14 cellular contexts compared by ENCODE assay signal in genomic region chr15:70752142-70752754, GRCh38. TPM values are rescaled to one million over a fixed set of nuclear protein-coding genes. Genes with fewer than 3 reads are reported as not detected.
DNase-seq lines count a peak whose midpoint lies in the region; ATAC-seq and TF ChIP-seq lines count a peak whose summit lies in the region.
"Had no signal": no experiment of that assay in that cellular context is flagged by ENCODE, and none has a peak within 500 bp of the region (broad histone marks: within the 10 kb centered on the region; RNA-seq: fewer than 3 reads in every experiment).

No MANE protein-coding gene starts in this region.

- H3K4ac ChIP-seq in IMR-90 (ENCODE audit: low read depth, low read length): no peak overlapping the region

- H3K27me3 ChIP-seq in IMR-90 (ENCODE audit: control insufficient read depth, insufficient read depth, low read length) (no peaks in the 10 kb centered on the region), testis (no peaks in the 10 kb centered on the region)
- H3K27me3 ChIP-seq: SJSA1 had no signal

- H3K9ac ChIP-seq in IMR-90 (ENCODE audit: low read depth, low read length): no peak overlapping the region

- ATAC-seq in IMR-90 (ENCODE audit: low read depth): no peak; the same call in 1 of the 2 replicates
- ATAC-seq in left colon: peak; percentile 86
- no peak for ATAC-seq in GM21526 (IDR thresholded peaks at IDR 0.05; ENCODE audit: low FRiP score, unreplicated experiment)
- ATAC-seq: HCT116; stimulated activated naive CD8-positive, alpha-beta T cell treated with anti-CD3 and anti-CD28 coated beads, Interleukin-15, Interleukin-2, amounts not matched to agents 100 U/mL and 50 U/mL, for 24 hours had no signal

- H2BK120ac ChIP-seq in IMR-90 (ENCODE audit: low read depth, low read length): no peak overlapping the region

- no peak for TF ChIP-seq RAD21 in IMR-90 (IDR thresholded peaks at IDR 0.05; ENCODE audit: low read length)

- H2AK9ac ChIP-seq in IMR-90 (replicated peaks; ENCODE audit: low read depth, low read length, poor library complexity): no peak overlapping the region

- TF ChIP-seq CTCF in IMR-90 (conservative IDR thresholded peaks at IDR 0.05; ENCODE audit: low read depth, low read length): no peak
- no peak for TF ChIP-seq CTCF in testis (IDR thresholded peaks at IDR 0.05)

- H4K8ac ChIP-seq in IMR-90 (ENCODE audit: low read depth in 2 of 2, low read length in 2 of 2): no peak overlapping the region

- no peak overlapping the region for H3K18ac ChIP-seq in IMR-90 (ENCODE audit: low read depth, low read length)

- H3K27ac ChIP-seq in IMR-90 (ENCODE audit: insufficient read depth, low read length) (no peak overlapping the region), testis (peak overlapping the region; percentile 42 to 74)
- H3K27ac ChIP-seq: prostate gland, SJSA1 had no signal

- no peak overlapping the region for H2BK20ac ChIP-seq in IMR-90 (ENCODE audit: low read depth, low read length)

- H3K4me3 ChIP-seq in IMR-90 (ENCODE audit: insufficient read depth, low read depth, low read length): no peak overlapping the region
- H3K4me3 ChIP-seq in testis: no peak overlapping the region
- H3K4me3 ChIP-seq: prostate gland, SJSA1 had no signal

- H4K91ac ChIP-seq in IMR-90 (ENCODE audit: insufficient read depth, low read depth, low read length): no peak overlapping the region

- H3K23ac ChIP-seq in IMR-90 (ENCODE audit: low read depth, low read length): no peak overlapping the region

- H2AFZ ChIP-seq in IMR-90 (replicated peaks; ENCODE audit: low read length, poor library complexity): no peak overlapping the region

- intact Hi-C loops in IMR-90 (cut with micrococcal nuclease): no loop called here
- intact Hi-C loops in left colon (cut with DNase I, micrococcal nuclease): no loop called here
- intact Hi-C loops in testis (cut with DNase I; ENCODE audit: low total_unique reads): no loop called here

- TF ChIP-seq POLR2A in IMR-90 (IDR thresholded peaks at IDR 0.05; ENCODE audit: low read depth, low read length) (no peak), testis (IDR thresholded peaks at IDR 0.05) (no peak)

- no peak overlapping the region for H2BK5ac ChIP-seq in IMR-90 (ENCODE audit: low read depth, low read length, poor library complexity, severe bottlenecking)

- in situ Hi-C loops in IMR-90 (cut with MboI; ENCODE audit: low sequenced_read_pairs): no loop called here

- dilution Hi-C loops in IMR-90 (cut with HindIII; ENCODE audit: low sequenced_read_pairs, unreplicated experiment): no loop called here

- CTCF ChIA-PET in IMR-90 (lab: Yijun Ruan, JAX): interaction anchor here (0.7 kb wide), 2 partner anchors 18 to 69 kb away, joined by 5 to 6 read pairs; no protein-coding TSS in a partner anchor

- no peak for DNase-seq in IMR-90
- peak; percentile 73 for DNase-seq in brain pericyte (ENCODE audit: low read depth, low spot score)
- DNase-seq in left colon: peak; percentile 27 to 51
- peak; percentile 77 for DNase-seq in testis
- no peak for DNase-seq in activated CD4-positive, CD25-positive, alpha-beta regulatory T cell treated with anti-CD3 and anti-CD28 coated beads, Interleukin-2, amount 50 U/mL, for 72 hours
- no peak for DNase-seq in anterior cingulate cortex (lab: John Stamatoyannopoulos, UW)
- no peak for DNase-seq in DMS79 treated with DMSO at 0.1 percent for 48 hours (lab: John Stamatoyannopoulos, UW)
- DNase-seq: NCI-H2107; NCI-H774; stimulated activated naive CD8-positive, alpha-beta T cell treated with anti-CD3 and anti-CD28 coated beads, Interleukin-15, Interleukin-2, amounts not matched to agents 100 U/mL and 50 U/mL, for 24 hours had no signal

- H3K4me2 ChIP-seq in IMR-90 (ENCODE audit: low read depth, low read length): no peak overlapping the region

- H3K14ac ChIP-seq in IMR-90 (replicated peaks; ENCODE audit: low read depth, low read length): 0 out of 2 replicates have a peak overlapping the region, but pooled peaks have one; percentile 25

- H3K4me1 ChIP-seq in IMR-90 (ENCODE audit: control insufficient read depth, insufficient read depth, low read length): peaks cover 6% of the 10 kb centered on the region
- peaks cover 13% of the 10 kb centered on the region for H3K4me1 ChIP-seq in testis
- H3K4me1 ChIP-seq: prostate gland, SJSA1 had no signal

- H3K9me3 ChIP-seq in IMR-90 (ENCODE audit: control insufficient read depth, insufficient read depth, low read length) (no peaks in the 10 kb centered on the region), testis (no peaks in the 10 kb centered on the region)
- H3K9me3 ChIP-seq: prostate gland, SJSA1 had no signal

- H3K36me3 ChIP-seq in IMR-90 (ENCODE audit: control insufficient read depth, insufficient read depth, low read length) (no peaks in the 10 kb centered on the region), testis (ENCODE audit: low read depth, missing control alignments) (no peaks in the 10 kb centered on the region)
- H3K36me3 ChIP-seq: prostate gland had no signal

- peaks cover 14% of the 10 kb centered on the region for H3K9me1 ChIP-seq in IMR-90 (ENCODE audit: insufficient read depth, low read length)

- POLR2A ChIA-PET in IMR-90 (lab: Charles Lee; ENCODE audit: unreplicated experiment): no interaction called here

- H4K5ac ChIP-seq in IMR-90 (ENCODE audit: low read depth, low read length): no peak overlapping the region

- H3K56ac ChIP-seq in IMR-90 (ENCODE audit: extremely low read depth, insufficient read depth, low read length): no peak overlapping the region

- no peak overlapping the region for H2BK15ac ChIP-seq in IMR-90 (ENCODE audit: low read depth, low read length)

- no peak overlapping the region for H2AK5ac ChIP-seq in IMR-90 (ENCODE audit: low read depth, low read length)

- H4K20me1 ChIP-seq in IMR-90 (ENCODE audit: insufficient read depth, low read length): peaks cover 39% of the 10 kb centered on the region

- no TSS peak for BruUV-seq in IMR-90 (replicated peaks; lab: Mats Ljungman, UMichigan)

- no CpG with 5 or more reads among the region's 9 CpGs for WGBS in IMR-90 (ENCODE audit: extremely low coverage in 2 of 2, insufficient read length in 1 of 2), 2 experiments
- 58 to 69% methylated on average over 9 of the region's 9 CpGs for WGBS in testis, 2 donors

- peaks cover 9 to 49% of the 10 kb centered on the region in 2 experiments for H3K79me1 ChIP-seq in IMR-90 (ENCODE audit: low read depth in 1 of 2, low read length in 2 of 2)

TF ChIP-seq in IMR-90, 13 proteins besides CTCF, POLR2A, EP300 and RAD21:
- TF ChIP-seq MAZ (IDR thresholded peaks at IDR 0.05; ENCODE audit: borderline replicate concordance, low read depth, low read length) (no peak), USF2 (IDR thresholded peaks at IDR 0.05; ENCODE audit: low read depth, low read length) (no peak), SMC3 (IDR thresholded peaks at IDR 0.05; ENCODE audit: low read depth, low read length) (no peak), MAFK (IDR thresholded peaks at IDR 0.05; ENCODE audit: low read depth, low read length) (no peak), CEBPB (IDR thresholded peaks at IDR 0.05; ENCODE audit: low read depth, low read length) (no peak), CHD1 (IDR thresholded peaks at IDR 0.05; ENCODE audit: low read depth, low read length) (no peak), NFE2L2 (IDR thresholded peaks at IDR 0.05; ENCODE audit: low read depth, low read length) (no peak), RCOR1 (IDR thresholded peaks at IDR 0.05; ENCODE audit: insufficient replicate concordance, low read length) (no peak), FOS (IDR thresholded peaks at IDR 0.05; ENCODE audit: low read depth, low read length) (no peak), BHLHE40 (IDR thresholded peaks at IDR 0.05; ENCODE audit: low read depth, low read length) (no peak), MXI1 (IDR thresholded peaks at IDR 0.05; ENCODE audit: borderline replicate concordance, low read depth, low read length) (no peak), RFX5 (IDR thresholded peaks at IDR 0.05; ENCODE audit: low read depth, low read length) (no peak)
- TF ChIP-seq, protein P1, sequence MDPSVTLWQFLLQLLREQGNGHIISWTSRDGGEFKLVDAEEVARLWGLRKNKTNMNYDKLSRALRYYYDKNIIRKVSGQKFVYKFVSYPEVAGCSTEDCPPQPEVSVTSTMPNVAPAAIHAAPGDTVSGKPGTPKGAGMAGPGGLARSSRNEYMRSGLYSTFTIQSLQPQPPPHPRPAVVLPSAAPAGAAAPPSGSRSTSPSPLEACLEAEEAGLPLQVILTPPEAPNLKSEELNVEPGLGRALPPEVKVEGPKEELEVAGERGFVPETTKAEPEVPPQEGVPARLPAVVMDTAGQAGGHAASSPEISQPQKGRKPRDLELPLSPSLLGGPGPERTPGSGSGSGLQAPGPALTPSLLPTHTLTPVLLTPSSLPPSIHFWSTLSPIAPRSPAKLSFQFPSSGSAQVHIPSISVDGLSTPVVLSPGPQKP (IDR thresholded peaks at IDR 0.05; ENCODE audit: borderline replicate concordance, low read depth, low read length): no peak

RNA-seq across cellular contexts. Expression of gene UACA, which starts 11.1 kb away (rescaled TPM):
- total RNA-seq in IMR-90 (2012; rRNA removed) (505 and 507 TPM in 2 replicates), left colon (10 to 100 TPM; 61.1 to 77.1 TPM), testis (10 to 100 TPM; 56.9 to 65.1 TPM)
- polyA plus RNA-seq in IMR-90 (2012; rRNA removed) (127 and 156 TPM in 2 replicates), testis (ENCODE audit: insufficient read depth, low read depth, low replicate concordance) (10.2 TPM)
- 34.2 and 47.8 TPM in 2 replicates for polyA plus RNA-seq in IMR-90 (2012; cell fraction: cytosol; rRNA removed)
- 121 and 277 TPM in 2 replicates for polyA plus RNA-seq in IMR-90 (2012; cell fraction: nucleus; rRNA removed; ENCODE audit: low replicate concordance)

Comparison
In these comparisons a context has a peak if more than half of its experiments do, and no peak if none do; other contexts are left out.
1. DNase-seq: peak in brain pericyte (single experiment), left colon (2 of 2) and testis (single experiment); none in IMR-90 (single experiment), activated CD4-positive, CD25-positive, alpha-beta regulatory T cell treated with anti-CD3 and anti-CD28 coated beads, Interleukin-2, amount 50 U/mL, for 72 hours (single experiment), anterior cingulate cortex (0 of 58) and DMS79 treated with DMSO at 0.1 percent for 48 hours (single experiment).